9 cellular contexts compared by ENCODE assay signal in the genomic region with DNA sequence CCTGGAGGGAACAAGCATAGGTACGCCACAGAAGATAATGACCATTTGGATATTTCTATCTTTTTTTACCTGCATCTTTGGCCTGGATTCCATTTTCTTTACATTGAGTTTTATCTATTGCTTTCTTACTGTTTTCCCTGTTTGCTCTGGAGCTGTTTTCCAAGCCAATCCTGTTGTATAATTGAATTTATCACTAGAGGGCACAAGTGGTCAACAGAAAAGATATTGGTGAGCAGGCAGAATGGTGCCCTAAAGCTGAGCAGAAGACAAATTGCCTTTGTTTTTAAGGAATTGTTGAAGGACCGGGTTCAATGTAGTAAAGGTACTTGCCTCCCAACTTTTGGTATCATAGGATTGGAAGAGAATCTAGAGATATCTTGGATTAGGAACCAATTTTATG.
DNase-seq lines count a peak whose midpoint lies in the region; ATAC-seq and TF ChIP-seq lines count a peak whose summit lies in the region.
"Had no signal": no experiment of that assay in that cellular context is flagged by ENCODE, and none has a peak within 500 bp of the region (broad histone marks: within the 10 kb centered on the region; RNA-seq: fewer than 3 reads in every experiment).

No MANE protein-coding gene starts in this region.

- POLR2A ChIA-PET in activated CD8-positive, alpha-beta T cell treated with anti-CD3 and anti-CD28 coated beads for 36 hours (lab: Charles Lee), result no interaction called here
- POLR2A ChIA-PET in activated CD8-positive, alpha-beta T cell treated with anti-CD3 and anti-CD28 coated beads, Interleukin-2, amount 10 ng/mL, durations not matched to agents 7 days and 5 days (lab: Charles Lee), result no interaction called here
- POLR2A ChIA-PET in activated CD4-positive, alpha-beta memory T cell treated with anti-CD3 and anti-CD28 coated beads, Interleukin-2, amount 10 ng/mL, durations not matched to agents 7 days and 5 days (lab: Charles Lee), result interaction anchor here (1.0 kb wide), 1 partner anchor 606 kb away, joined by 3 read pairs; no protein-coding TSS in a partner anchor
- POLR2A ChIA-PET in activated CD4-positive, alpha-beta T cell treated with anti-CD3 and anti-CD28 coated beads, Interleukin-2, amount 10 ng/mL, durations not matched to agents 7 days and 5 days (lab: Charles Lee), result no interaction called here

- intact Hi-C loops in activated CD8-positive, alpha-beta T cell treated with anti-CD3 and anti-CD28 coated beads for 36 hours (cut with micrococcal nuclease), result no loop called here
- intact Hi-C loops in dorsolateral prefrontal cortex (cut with DNase I), result loop anchor here in 1 of 2 donors (10.0 kb wide), 1 partner anchor 74 kb away; no protein-coding TSS in a partner anchor

- no peaks in the 10 kb centered on the region for H3K27me3 Mint-ChIP-seq in activated CD8-positive, alpha-beta T cell treated with anti-CD3 and anti-CD28 coated beads for 36 hours
- H3K27me3 Mint-ChIP-seq in activated CD8-positive, alpha-beta T cell treated with anti-CD3 and anti-CD28 coated beads, Interleukin-2, amount 10 ng/mL, durations not matched to agents 7 days and 5 days (ENCODE audit: low read depth), result no peaks in the 10 kb centered on the region
- H3K27me3 Mint-ChIP-seq in osteocyte (ENCODE audit: unreplicated experiment), result no peaks in the 10 kb centered on the region
- H3K27me3 Mint-ChIP-seq in activated CD4-positive, alpha-beta memory T cell treated with anti-CD3 and anti-CD28 coated beads, Interleukin-2, amount 10 ng/mL, durations not matched to agents 7 days and 5 days, result no peaks in the 10 kb centered on the region
- no peaks in the 10 kb centered on the region for H3K27me3 Mint-ChIP-seq in activated CD4-positive, alpha-beta T cell treated with anti-CD3 and anti-CD28 coated beads, Interleukin-2, amount 10 ng/mL, durations not matched to agents 7 days and 5 days
- H3K27me3 Mint-ChIP-seq: activated naive CD8-positive, alpha-beta T cell treated with anti-CD3 and anti-CD28 coated beads, Interleukin-2, amount 10 ng/mL, durations not matched to agents 7 days and 5 days had no signal

- DNase-seq in activated CD8-positive, alpha-beta T cell treated with anti-CD3 and anti-CD28 coated beads for 36 hours, result no peak
- no peak for DNase-seq in activated CD8-positive, alpha-beta T cell treated with anti-CD3 and anti-CD28 coated beads, Interleukin-2, amount 10 ng/mL, durations not matched to agents 7 days and 5 days
- peak; percentile 42 for DNase-seq in NCI-H2227 (lab: John Stamatoyannopoulos, UW; ENCODE audit: unreplicated experiment)
- DNase-seq in dorsolateral prefrontal cortex, result peak in 1 of 10 donors; percentile 17
- DNase-seq in osteocyte (ENCODE audit: extremely low spot score, unreplicated experiment), result no peak
- DNase-seq in stimulated activated CD4-positive, alpha-beta T cell treated with anti-CD3 and anti-CD28 coated beads, Interleukin-2, amount 100 ng/mL, for 48 hours, result no peak
- DNase-seq in activated CD4-positive, alpha-beta memory T cell treated with anti-CD3 and anti-CD28 coated beads, Interleukin-2, amount 10 ng/mL, durations not matched to agents 7 days and 5 days, result no peak
- no peak for DNase-seq in activated CD4-positive, alpha-beta T cell treated with anti-CD3 and anti-CD28 coated beads, Interleukin-2, amount 10 ng/mL, durations not matched to agents 7 days and 5 days
- DNase-seq: activated naive CD8-positive, alpha-beta T cell treated with anti-CD3 and anti-CD28 coated beads, Interleukin-2, amount 10 ng/mL, durations not matched to agents 7 days and 5 days had no signal

- no peak overlapping the region for H3K4me3 Mint-ChIP-seq in activated CD8-positive, alpha-beta T cell treated with anti-CD3 and anti-CD28 coated beads for 36 hours
- H3K4me3 Mint-ChIP-seq in activated CD8-positive, alpha-beta T cell treated with anti-CD3 and anti-CD28 coated beads, Interleukin-2, amount 10 ng/mL, durations not matched to agents 7 days and 5 days, result no peak overlapping the region
- H3K4me3 Mint-ChIP-seq in osteocyte (ENCODE audit: unreplicated experiment), result no peak overlapping the region
- H3K4me3 Mint-ChIP-seq in activated CD4-positive, alpha-beta memory T cell treated with anti-CD3 and anti-CD28 coated beads, Interleukin-2, amount 10 ng/mL, durations not matched to agents 7 days and 5 days, result no peak overlapping the region
- no peak overlapping the region for H3K4me3 Mint-ChIP-seq in activated CD4-positive, alpha-beta T cell treated with anti-CD3 and anti-CD28 coated beads, Interleukin-2, amount 10 ng/mL, durations not matched to agents 7 days and 5 days
- H3K4me3 Mint-ChIP-seq: activated naive CD8-positive, alpha-beta T cell treated with anti-CD3 and anti-CD28 coated beads, Interleukin-2, amount 10 ng/mL, durations not matched to agents 7 days and 5 days had no signal

- no peaks in the 10 kb centered on the region for H3K27me3 ChIP-seq in dorsolateral prefrontal cortex

- no peak overlapping the region for H3K27ac Mint-ChIP-seq in activated CD8-positive, alpha-beta T cell treated with anti-CD3 and anti-CD28 coated beads for 36 hours
- H3K27ac Mint-ChIP-seq in activated CD8-positive, alpha-beta T cell treated with anti-CD3 and anti-CD28 coated beads, Interleukin-2, amount 10 ng/mL, durations not matched to agents 7 days and 5 days, result no peak overlapping the region
- H3K27ac Mint-ChIP-seq in osteocyte (ENCODE audit: unreplicated experiment), result no peak overlapping the region
- no peak overlapping the region for H3K27ac Mint-ChIP-seq in activated CD4-positive, alpha-beta memory T cell treated with anti-CD3 and anti-CD28 coated beads, Interleukin-2, amount 10 ng/mL, durations not matched to agents 7 days and 5 days
- H3K27ac Mint-ChIP-seq in activated CD4-positive, alpha-beta T cell treated with anti-CD3 and anti-CD28 coated beads, Interleukin-2, amount 10 ng/mL, durations not matched to agents 7 days and 5 days, result no peak overlapping the region
- H3K27ac Mint-ChIP-seq: activated naive CD8-positive, alpha-beta T cell treated with anti-CD3 and anti-CD28 coated beads, Interleukin-2, amount 10 ng/mL, durations not matched to agents 7 days and 5 days had no signal

- H3K4me3 ChIP-seq in dorsolateral prefrontal cortex, result no peak overlapping the region

- CTCF ChIA-PET in activated CD8-positive, alpha-beta T cell treated with anti-CD3 and anti-CD28 coated beads for 36 hours (lab: Charles Lee), result interaction anchor here (1.0 to 1.1 kb wide), 2 partner anchors 67 to 218 kb away, joined by 5 to 6 read pairs; no protein-coding TSS in a partner anchor
- CTCF ChIA-PET in activated CD8-positive, alpha-beta T cell treated with anti-CD3 and anti-CD28 coated beads, Interleukin-2, amount 10 ng/mL, durations not matched to agents 7 days and 5 days (lab: Charles Lee), result interaction anchor here (0.7 to 1.7 kb wide), 5 partner anchors 17 to 77 kb away, joined by 3 to 10 read pairs (median 4); no protein-coding TSS in a partner anchor
- CTCF ChIA-PET in activated CD4-positive, alpha-beta memory T cell treated with anti-CD3 and anti-CD28 coated beads, Interleukin-2, amount 10 ng/mL, durations not matched to agents 7 days and 5 days (lab: Charles Lee), result interaction anchor here (1.6 kb wide), 1 partner anchor 218 kb away, joined by 5 read pairs; no protein-coding TSS in a partner anchor
- CTCF ChIA-PET in activated CD4-positive, alpha-beta T cell treated with anti-CD3 and anti-CD28 coated beads, Interleukin-2, amount 10 ng/mL, durations not matched to agents 7 days and 5 days (lab: Charles Lee), result no interaction called here

- ATAC-seq in activated CD8-positive, alpha-beta T cell treated with anti-CD3 and anti-CD28 coated beads for 36 hours, result no peak
- no peak for ATAC-seq in activated CD8-positive, alpha-beta T cell treated with anti-CD3 and anti-CD28 coated beads, Interleukin-2, amount 10 ng/mL, durations not matched to agents 7 days and 5 days

- peak overlapping the region in 11 of 59 donors; percentile 1 to 57 (median 32) for H3K27ac ChIP-seq in dorsolateral prefrontal cortex

- peaks cover 7% of the 10 kb centered on the region for H3K36me3 Mint-ChIP-seq in activated CD8-positive, alpha-beta T cell treated with anti-CD3 and anti-CD28 coated beads for 36 hours (ENCODE audit: low read depth)
- H3K36me3 Mint-ChIP-seq in activated CD8-positive, alpha-beta T cell treated with anti-CD3 and anti-CD28 coated beads, Interleukin-2, amount 10 ng/mL, durations not matched to agents 7 days and 5 days (ENCODE audit: low read depth), result peaks cover 11% of the 10 kb centered on the region
- H3K36me3 Mint-ChIP-seq in osteocyte (ENCODE audit: unreplicated experiment), result peaks cover 4% of the 10 kb centered on the region
- H3K36me3 Mint-ChIP-seq in activated CD4-positive, alpha-beta memory T cell treated with anti-CD3 and anti-CD28 coated beads, Interleukin-2, amount 10 ng/mL, durations not matched to agents 7 days and 5 days (ENCODE audit: low read depth), result peaks cover 6% of the 10 kb centered on the region
- H3K36me3 Mint-ChIP-seq in activated CD4-positive, alpha-beta T cell treated with anti-CD3 and anti-CD28 coated beads, Interleukin-2, amount 10 ng/mL, durations not matched to agents 7 days and 5 days (ENCODE audit: low read depth), result peaks cover 1% of the 10 kb centered on the region
- H3K36me3 Mint-ChIP-seq: activated naive CD8-positive, alpha-beta T cell treated with anti-CD3 and anti-CD28 coated beads, Interleukin-2, amount 10 ng/mL, durations not matched to agents 7 days and 5 days had no signal

- no peaks in the 10 kb centered on the region for H3K4me1 Mint-ChIP-seq in activated CD8-positive, alpha-beta T cell treated with anti-CD3 and anti-CD28 coated beads for 36 hours (ENCODE audit: low read depth)
- H3K4me1 Mint-ChIP-seq in activated CD8-positive, alpha-beta T cell treated with anti-CD3 and anti-CD28 coated beads, Interleukin-2, amount 10 ng/mL, durations not matched to agents 7 days and 5 days (ENCODE audit: low read depth), result no peaks in the 10 kb centered on the region
- peaks cover 31% of the 10 kb centered on the region for H3K4me1 Mint-ChIP-seq in osteocyte (ENCODE audit: unreplicated experiment)
- no peaks in the 10 kb centered on the region for H3K4me1 Mint-ChIP-seq in activated CD4-positive, alpha-beta memory T cell treated with anti-CD3 and anti-CD28 coated beads, Interleukin-2, amount 10 ng/mL, durations not matched to agents 7 days and 5 days
- no peaks in the 10 kb centered on the region for H3K4me1 Mint-ChIP-seq in activated CD4-positive, alpha-beta T cell treated with anti-CD3 and anti-CD28 coated beads, Interleukin-2, amount 10 ng/mL, durations not matched to agents 7 days and 5 days
- H3K4me1 Mint-ChIP-seq: activated naive CD8-positive, alpha-beta T cell treated with anti-CD3 and anti-CD28 coated beads, Interleukin-2, amount 10 ng/mL, durations not matched to agents 7 days and 5 days had no signal

- H3K9me3 Mint-ChIP-seq in activated CD8-positive, alpha-beta T cell treated with anti-CD3 and anti-CD28 coated beads for 36 hours, result no peaks in the 10 kb centered on the region
- H3K9me3 Mint-ChIP-seq in activated CD8-positive, alpha-beta T cell treated with anti-CD3 and anti-CD28 coated beads, Interleukin-2, amount 10 ng/mL, durations not matched to agents 7 days and 5 days (ENCODE audit: insufficient read depth), result no peaks in the 10 kb centered on the region
- H3K9me3 Mint-ChIP-seq in osteocyte (ENCODE audit: unreplicated experiment), result no peaks in the 10 kb centered on the region
- H3K9me3 Mint-ChIP-seq in activated CD4-positive, alpha-beta memory T cell treated with anti-CD3 and anti-CD28 coated beads, Interleukin-2, amount 10 ng/mL, durations not matched to agents 7 days and 5 days, result no peaks in the 10 kb centered on the region
- H3K9me3 Mint-ChIP-seq in activated CD4-positive, alpha-beta T cell treated with anti-CD3 and anti-CD28 coated beads, Interleukin-2, amount 10 ng/mL, durations not matched to agents 7 days and 5 days, result no peaks in the 10 kb centered on the region
- H3K9me3 Mint-ChIP-seq: activated naive CD8-positive, alpha-beta T cell treated with anti-CD3 and anti-CD28 coated beads, Interleukin-2, amount 10 ng/mL, durations not matched to agents 7 days and 5 days had no signal

- TF ChIP-seq CTCF in activated CD8-positive, alpha-beta T cell treated with anti-CD3 and anti-CD28 coated beads for 36 hours (IDR thresholded peaks at IDR 0.05), result peak; percentile 45
- TF ChIP-seq CTCF in dorsolateral prefrontal cortex (IDR thresholded peaks at IDR 0.05 in 54 of 56, conservative IDR thresholded peaks at IDR 0.05 in 2 of 56; ENCODE audit: low read depth in 1 of 56, partially characterized antibody in 56 of 56), result peak in 55 of 56 donors; percentile 36 to 79 (median 65)
- peak; percentile 69 for TF ChIP-seq CTCF in osteocyte (IDR thresholded peaks at IDR 0.05)
